Comparison of ENCODE assay signal across 10 cellular contexts in the genomic region with DNA sequence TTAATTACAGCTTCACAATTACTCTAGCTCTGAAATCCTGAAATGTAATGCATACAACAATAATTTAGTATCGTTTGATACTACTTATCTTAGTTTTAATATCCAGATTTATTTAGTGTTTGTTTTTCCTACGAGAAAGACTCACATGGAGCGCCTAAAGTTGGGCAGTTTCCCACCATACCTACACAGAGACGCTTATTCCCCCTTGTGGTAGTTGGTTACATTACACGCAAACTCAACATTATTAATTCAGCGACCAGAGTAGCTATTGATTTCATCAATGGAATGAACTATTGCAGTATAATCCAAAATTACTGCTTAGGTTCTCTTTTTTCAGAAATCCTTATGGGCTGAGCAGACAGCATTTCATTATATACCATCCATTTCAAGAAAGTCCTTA.
DNase-seq lines count a peak whose midpoint lies in the region; ATAC-seq and TF ChIP-seq lines count a peak whose summit lies in the region.
"Had no signal": no experiment of that assay in that cellular context is flagged by ENCODE, and none has a peak within 500 bp of the region (broad histone marks: within the 10 kb centered on the region; RNA-seq: fewer than 3 reads in every experiment).

No MANE protein-coding gene starts in this region.

- TF ChIP-seq POLR2A in right lobe of liver (IDR thresholded peaks at IDR 0.05): no peak

- H3K4me3 ChIP-seq in RWPE2 (ENCODE audit: severe bottlenecking) (no peak overlapping the region), right lobe of liver (no peak overlapping the region)

- H3K4me1 ChIP-seq in RWPE2 (ENCODE audit: insufficient read depth, poor library complexity, severe bottlenecking) (no peaks in the 10 kb centered on the region), right lobe of liver (no peaks in the 10 kb centered on the region)

- H3K36me3 ChIP-seq in RWPE2 (ENCODE audit: low read depth) (no peaks in the 10 kb centered on the region), right lobe of liver (no peaks in the 10 kb centered on the region)

- no peaks in the 10 kb centered on the region for H3K27me3 ChIP-seq in RWPE2 (ENCODE audit: insufficient read depth, poor library complexity, severe bottlenecking)
- no peaks in the 10 kb centered on the region for H3K27me3 ChIP-seq in right lobe of liver

- peak; percentile 60 for ATAC-seq in HG02884 (IDR thresholded peaks at IDR 0.05; ENCODE audit: unreplicated experiment)
- ATAC-seq in RWPE2 (ENCODE audit: low read depth): no peak
- peak in 1 of 4 donors; percentile 30 for ATAC-seq in right lobe of liver
- ATAC-seq in GM21619 (IDR thresholded peaks at IDR 0.05; ENCODE audit: unreplicated experiment): no peak
- no peak for ATAC-seq in GM21717 (IDR thresholded peaks at IDR 0.05; ENCODE audit: unreplicated experiment)
- ATAC-seq: right cardiac atrium had no signal

- intact Hi-C loops in right lobe of liver (cut with DNase I): no loop called here

- H3K27ac ChIP-seq in RWPE2 (ENCODE audit: poor library complexity, severe bottlenecking): no peak overlapping the region
- no peak overlapping the region for H3K27ac ChIP-seq in right lobe of liver

- TF ChIP-seq CTCF in RWPE2 (IDR thresholded peaks at IDR 0.05; ENCODE audit: poor library complexity, severe bottlenecking) (peak; percentile 64), right lobe of liver (IDR thresholded peaks at IDR 0.05) (peak; percentile 13 to 26 (median 22))

- 47% methylated on average over 6 of the region's 6 CpGs for whole genome bisulfite sequencing in right lobe of liver (ENCODE audit: insufficient coverage, low coverage, low lambda C conversion rate, missing lambda C conversion rate)

- DNase-seq in Daoy (ENCODE audit: low read depth) (peak; percentile 28), RWPE2 (ENCODE audit: low spot score) (no peak), right lobe of liver (no peak), T-helper 2 cell (no peak), epidermal melanocyte (ENCODE audit: insufficient read length, low spot score) (no peak)
- DNase-seq: foreskin fibroblast, right cardiac atrium had no signal

- no peaks in the 10 kb centered on the region for H3K9me3 ChIP-seq in RWPE2 (ENCODE audit: severe bottlenecking)
- H3K9me3 ChIP-seq in right lobe of liver: no peaks in the 10 kb centered on the region
